Comparison of ENCODE assay signal across 8 cellular contexts in genomic region chr12:11814362-11814761, GRCh38.
A peak's percentile ranks its signal among the peaks of the same experiment; 100 is the strongest.
DNase-seq lines count a peak whose midpoint lies in the region; ATAC-seq, FAIRE-seq and TF ChIP-seq lines count a peak whose summit lies in the region.

No MANE protein-coding gene starts in this region.

- H3K79me2 ChIP-seq in hepatocyte: peaks cover 12% of the 10 kb centered on the region

- H3K9me3 Mint-ChIP-seq in activated CD4-positive, alpha-beta memory T cell treated with anti-CD3 and anti-CD28 coated beads for 36 hours: no peaks in the 10 kb centered on the region
- peaks cover 4% of the 10 kb centered on the region for H3K9me3 Mint-ChIP-seq in type B pancreatic cell

- H3K36me3 ChIP-seq in left ventricle myocardium inferior: no peaks in the 10 kb centered on the region
- no peaks in the 10 kb centered on the region for H3K36me3 ChIP-seq in hepatocyte (replicated peaks; ENCODE audit: insufficient read depth, low read depth)
- peaks cover 0 to 2% of the 10 kb centered on the region in 2 donors for H3K36me3 ChIP-seq in small intestine (ENCODE audit: control insufficient read depth in 2 of 2, insufficient read depth in 2 of 2, low read length in 2 of 2)

- H3K9me3 ChIP-seq in left ventricle myocardium inferior (replicated peaks) (no peaks in the 10 kb centered on the region), hepatocyte (ENCODE audit: low read depth) (no peaks in the 10 kb centered on the region), small intestine (ENCODE audit: control insufficient read depth, low read depth) (no peaks in the 10 kb centered on the region)

- peak overlapping the region; percentile 57 for H3K27ac Mint-ChIP-seq in activated CD4-positive, alpha-beta memory T cell treated with anti-CD3 and anti-CD28 coated beads for 36 hours
- H3K27ac Mint-ChIP-seq in type B pancreatic cell: peak overlapping the region; percentile 50

- H3K4me3 Mint-ChIP-seq in activated CD4-positive, alpha-beta memory T cell treated with anti-CD3 and anti-CD28 coated beads for 36 hours: no peak overlapping the region
- H3K4me3 Mint-ChIP-seq in type B pancreatic cell: peak overlapping the region; percentile 38

- 48% methylated on average over 3 of the region's 3 CpGs for WGBS in hepatocyte (ENCODE audit: low lambda C conversion rate, missing lambda C conversion rate)
- 43 to 48% (median 45%) methylated on average over 3 of the region's 3 CpGs for WGBS in small intestine, 3 donors

- peaks cover 9% of the 10 kb centered on the region for H3K36me3 Mint-ChIP-seq in activated CD4-positive, alpha-beta memory T cell treated with anti-CD3 and anti-CD28 coated beads for 36 hours
- peaks cover 9% of the 10 kb centered on the region for H3K36me3 Mint-ChIP-seq in type B pancreatic cell

- no peak for FAIRE-seq in small intestine (lab: Jason Lieb, UNC)

- intact Hi-C loops in left ventricle myocardium inferior (cut with micrococcal nuclease) (no loop called here), Right ventricle myocardium inferior (cut with DNase I) (no loop called here)
- intact Hi-C loops in activated CD4-positive, alpha-beta memory T cell treated with anti-CD3 and anti-CD28 coated beads for 36 hours (cut with micrococcal nuclease): loop anchor here (1.0 to 5.0 kb wide), 4 partner anchors 8 to 167 kb away; no protein-coding TSS in a partner anchor

- CTCF ChIA-PET in activated CD4-positive, alpha-beta memory T cell treated with anti-CD3 and anti-CD28 coated beads for 36 hours (lab: Charles Lee): interaction anchor here (1.2 to 3.1 kb wide), 3 partner anchors 13 to 219 kb away, joined by 3 to 15 read pairs (median 4); no protein-coding TSS in a partner anchor

- DNase-seq in left ventricle myocardium inferior (no peak), Right ventricle myocardium inferior (ENCODE audit: missing footprints) (no peak), hepatocyte (ENCODE audit: low spot score) (peak; percentile 34), type B pancreatic cell (ENCODE audit: extremely low spot score, unreplicated experiment) (no peak), small intestine (no peak), NCI-H1092 (lab: John Stamatoyannopoulos, UW) (no peak)
- DNase-seq in activated CD4-positive, alpha-beta memory T cell treated with anti-CD3 and anti-CD28 coated beads for 36 hours: peak; percentile 67

- H3K27me3 Mint-ChIP-seq in activated CD4-positive, alpha-beta memory T cell treated with anti-CD3 and anti-CD28 coated beads for 36 hours: no peaks in the 10 kb centered on the region
- H3K27me3 Mint-ChIP-seq in type B pancreatic cell: no peaks in the 10 kb centered on the region

- no peaks in the 10 kb centered on the region for H3K27me3 ChIP-seq in left ventricle myocardium inferior (ENCODE audit: low read depth)
- H3K27me3 ChIP-seq in hepatocyte: no peaks in the 10 kb centered on the region
- no peaks in the 10 kb centered on the region for H3K27me3 ChIP-seq in small intestine (ENCODE audit: control insufficient read depth in 2 of 2, insufficient read depth in 2 of 2, low read length in 2 of 2)

- no peak overlapping the region for H3K4me3 ChIP-seq in left ventricle myocardium inferior
- no peak overlapping the region for H3K4me3 ChIP-seq in hepatocyte
- H3K4me3 ChIP-seq in small intestine (ENCODE audit: low read depth in 1 of 2, low read length in 2 of 2): no peak overlapping the region

- POLR2A ChIA-PET in activated CD4-positive, alpha-beta memory T cell treated with anti-CD3 and anti-CD28 coated beads for 36 hours (lab: Charles Lee): interaction anchor here (0.6 to 1.0 kb wide), 2 partner anchors 34 to 195 kb away, joined by 3 to 4 read pairs; no protein-coding TSS in a partner anchor

- no peaks in the 10 kb centered on the region for H4K20me1 ChIP-seq in hepatocyte (ENCODE audit: insufficient read depth, poor library complexity, severe bottlenecking)

- no peak overlapping the region for H2AFZ ChIP-seq in hepatocyte

- H3K9me2 ChIP-seq in hepatocyte (replicated peaks; ENCODE audit: insufficient read depth): no peaks in the 10 kb centered on the region

- H3K4me1 Mint-ChIP-seq in activated CD4-positive, alpha-beta memory T cell treated with anti-CD3 and anti-CD28 coated beads for 36 hours (ENCODE audit: low read depth): peaks cover 72% of the 10 kb centered on the region
- peaks cover 30% of the 10 kb centered on the region for H3K4me1 Mint-ChIP-seq in type B pancreatic cell (ENCODE audit: unreplicated experiment)

- H3K4me1 ChIP-seq in left ventricle myocardium inferior (peaks cover 79% of the 10 kb centered on the region), hepatocyte (ENCODE audit: insufficient read depth) (peaks cover 33% of the 10 kb centered on the region), small intestine (ENCODE audit: control insufficient read depth in 2 of 2, insufficient read depth in 1 of 2, low read depth in 1 of 2, low read length in 1 of 2) (peaks cover 0 to 11% of the 10 kb centered on the region in 2 donors)

- ATAC-seq in Right ventricle myocardium inferior (no peak), HG03469 (IDR thresholded peaks at IDR 0.05; ENCODE audit: unreplicated experiment) (no peak)

- no peak overlapping the region for H3K4me2 ChIP-seq in hepatocyte

- no peak for TF ChIP-seq CTCF in left ventricle myocardium inferior (IDR thresholded peaks at IDR 0.05; ENCODE audit: borderline replicate concordance)
- TF ChIP-seq CTCF in hepatocyte (IDR thresholded peaks at IDR 0.05; ENCODE audit: poor library complexity): no peak
- TF ChIP-seq CTCF in type B pancreatic cell (conservative IDR thresholded peaks at IDR 0.05): no peak

- H3K27ac ChIP-seq in left ventricle myocardium inferior (replicated peaks): peak overlapping the region; percentile 87
- peak overlapping the region; percentile 87 for H3K27ac ChIP-seq in hepatocyte
- H3K27ac ChIP-seq in small intestine (ENCODE audit: low read depth in 1 of 2, low read length in 1 of 2): no peak overlapping the region

Comparison
In these comparisons a context has a peak if more than half of its experiments do, and no peak if none do; other contexts are left out.
1. DNase-seq: peak in activated CD4-positive, alpha-beta memory T cell treated with anti-CD3 and anti-CD28 coated beads for 36 hours (single experiment) and hepatocyte (single experiment); none in left ventricle myocardium inferior (single experiment), Right ventricle myocardium inferior (single experiment), type B pancreatic cell (single experiment), small intestine (single experiment) and NCI-H1092 (single experiment).
2. H3K27ac ChIP-seq: peak in left ventricle myocardium inferior (single experiment) and hepatocyte (single experiment); none in small intestine (0 of 2).